ENCODE assay signal across 1 cellular context in genomic region chr10:110567201-110568054, GRCh38.
A peak's percentile ranks its signal among the peaks of the same experiment; 100 is the strongest.
TF ChIP-seq lines count a peak whose summit lies in the region.

SMC3 (plus strand) TSS chr10:110567695; CDS start chr10:110567817, 122 bp downstream.

TF ChIP-seq in HepG2, 621 proteins besides CTCF, POLR2A, EP300 and RAD21 (continued from another document and continues in another):
- TF ChIP-seq GABPA (IDR thresholded peaks at IDR 0.05; ENCODE audit: low read depth, low read length): no peak
- peak; percentile 6; the same call in 1 of the 2 replicates for TF ChIP-seq GABPA (CRISPR knock-in tag; IDR thresholded peaks at IDR 0.05; ENCODE audit: low read depth)
- 0 out of 2 replicates have a peak, but pooled peaks have one; percentile 2 for TF ChIP-seq AHR (CRISPR knock-in tag; IDR thresholded peaks at IDR 0.05)
- TF ChIP-seq ZFP1 (CRISPR knock-in tag; IDR thresholded peaks at IDR 0.05): no peak
- no peak for TF ChIP-seq NONO (IDR thresholded peaks at IDR 0.05)
- TF ChIP-seq NONO (CRISPR knock-in tag; conservative IDR thresholded peaks at IDR 0.05): peak; percentile 76; the same call in 1 of the 2 replicates
- TF ChIP-seq PHF20 (CRISPR knock-in tag; IDR thresholded peaks at IDR 0.05): peak; percentile 46
- TF ChIP-seq TARDBP (CRISPR knock-in tag; IDR thresholded peaks at IDR 0.05): peak; percentile 69; the same call in 1 of the 2 replicates
- TF ChIP-seq MEIS2 (CRISPR knock-in tag; IDR thresholded peaks at IDR 0.05): peak; percentile 57
- peak in 1 of 2 experiments; percentile 81; a peak in 2 of 4 replicates for TF ChIP-seq ATF4 (CRISPR knock-in tag; IDR thresholded peaks at IDR 0.05)
- TF ChIP-seq WIZ (CRISPR knock-in tag; IDR thresholded peaks at IDR 0.05): no peak
- TF ChIP-seq ATF3 (CRISPR knock-in tag; IDR thresholded peaks at IDR 0.05): 0 out of 2 replicates have a peak, but pooled peaks have one; percentile 36
- peak; percentile 47; the same call in 1 of the 2 replicates for TF ChIP-seq RARA (CRISPR knock-in tag; IDR thresholded peaks at IDR 0.05)
- TF ChIP-seq CREB3 (CRISPR knock-in tag; IDR thresholded peaks at IDR 0.05): peak; percentile 68; the same call in 1 of the 2 replicates
- TF ChIP-seq MXD3 (CRISPR knock-in tag; IDR thresholded peaks at IDR 0.05): peak; percentile 87; the same call in 1 of the 2 replicates
- TF ChIP-seq PRMT3 (CRISPR knock-in tag; IDR thresholded peaks at IDR 0.05; ENCODE audit: borderline replicate concordance, low read depth): peak; percentile 94
- TF ChIP-seq ZNF570 (CRISPR knock-in tag; IDR thresholded peaks at IDR 0.05; ENCODE audit: borderline replicate concordance): no peak
- TF ChIP-seq SIX1 (CRISPR knock-in tag; IDR thresholded peaks at IDR 0.05; ENCODE audit: borderline replicate concordance): 0 out of 2 replicates have a peak, but pooled peaks have one; percentile 20
- TF ChIP-seq ZBTB43 (CRISPR knock-in tag; conservative IDR thresholded peaks at IDR 0.05): peak; percentile 83; the same call in 1 of the 2 replicates
- TF ChIP-seq ATF2 (CRISPR knock-in tag; IDR thresholded peaks at IDR 0.05): peak; percentile 51; the same call in 1 of the 2 replicates
- TF ChIP-seq ZNF674 (CRISPR knock-in tag; IDR thresholded peaks at IDR 0.05; ENCODE audit: low read depth): no peak
- peak; percentile 67; the same call in 1 of the 2 replicates for TF ChIP-seq RXRA (CRISPR knock-in tag; IDR thresholded peaks at IDR 0.05)
- peak; percentile 67 for TF ChIP-seq SPEN (CRISPR knock-in tag; IDR thresholded peaks at IDR 0.05; ENCODE audit: low read depth)
- TF ChIP-seq ZNF776 (CRISPR knock-in tag; IDR thresholded peaks at IDR 0.05): peak; percentile 30; the same call in 1 of the 2 replicates
- TF ChIP-seq HMGXB4 (CRISPR knock-in tag; IDR thresholded peaks at IDR 0.05; ENCODE audit: borderline replicate concordance in 1 of 2, low read depth in 1 of 2): peak; percentile 49 to 54
- peak; percentile 79; the same call in 1 of the 2 replicates for TF ChIP-seq ZIK1 (CRISPR knock-in tag; IDR thresholded peaks at IDR 0.05; ENCODE audit: borderline replicate concordance, low read depth)
- peak; percentile 98 for TF ChIP-seq HOXA3 (CRISPR knock-in tag; IDR thresholded peaks at IDR 0.05)
- peak; percentile 100 for TF ChIP-seq CCDC6 (CRISPR knock-in tag; IDR thresholded peaks at IDR 0.05)
- peak; percentile 72 for TF ChIP-seq NFRKB (IDR thresholded peaks at IDR 0.05)
- peak; percentile 67 for TF ChIP-seq POLR2AphosphoS5 (IDR thresholded peaks at IDR 0.05; ENCODE audit: low read depth, low read length)
- no peak for TF ChIP-seq NFATC3 (CRISPR knock-in tag; IDR thresholded peaks at IDR 0.05)
- peak; percentile 84 for TF ChIP-seq ZNF605 (CRISPR knock-in tag; IDR thresholded peaks at IDR 0.05)
- TF ChIP-seq HOXA5 (CRISPR knock-in tag; IDR thresholded peaks at IDR 0.05): peak; percentile 89
- no peak for TF ChIP-seq REXO4 (CRISPR knock-in tag; IDR thresholded peaks at IDR 0.05; ENCODE audit: borderline replicate concordance)
- TF ChIP-seq IRF2 (CRISPR knock-in tag; IDR thresholded peaks at IDR 0.05): peak; percentile 73
- peak; percentile 91 for TF ChIP-seq SAP130 (CRISPR knock-in tag; IDR thresholded peaks at IDR 0.05; ENCODE audit: low read depth)
- no peak for TF ChIP-seq ZNF337 (CRISPR knock-in tag; IDR thresholded peaks at IDR 0.05; ENCODE audit: borderline replicate concordance, low read depth)
- 0 out of 2 replicates have a peak, but pooled peaks have one; percentile 13 for TF ChIP-seq ARHGAP35 (CRISPR knock-in tag; IDR thresholded peaks at IDR 0.05; ENCODE audit: borderline replicate concordance)
- TF ChIP-seq SP5 (CRISPR knock-in tag; IDR thresholded peaks at IDR 0.05; ENCODE audit: borderline replicate concordance, low read depth): peak; percentile 67; the same call in 1 of the 2 replicates
- TF ChIP-seq YY1 (IDR thresholded peaks at IDR 0.05; ENCODE audit: insufficient read depth, insufficient replicate concordance, low read depth, low read length): peak; percentile 95
- TF ChIP-seq ZNF557 (CRISPR knock-in tag; IDR thresholded peaks at IDR 0.05): peak; percentile 93; the same call in 1 of the 2 replicates
- 0 out of 2 replicates have a peak, but pooled peaks have one; percentile 34 for TF ChIP-seq ZNF616 (CRISPR knock-in tag; IDR thresholded peaks at IDR 0.05; ENCODE audit: low read depth)
- peak; percentile 72; the same call in 1 of the 2 replicates for TF ChIP-seq GLI4 (CRISPR knock-in tag; IDR thresholded peaks at IDR 0.05; ENCODE audit: borderline replicate concordance)
- TF ChIP-seq DPF2 (CRISPR knock-in tag; IDR thresholded peaks at IDR 0.05; ENCODE audit: borderline replicate concordance, low read depth): peak; percentile 26; the same call in 1 of the 2 replicates
- peak; percentile 66 for TF ChIP-seq SOX5 (CRISPR knock-in tag; IDR thresholded peaks at IDR 0.05; ENCODE audit: borderline replicate concordance)
- TF ChIP-seq TBX2 (CRISPR knock-in tag; IDR thresholded peaks at IDR 0.05; ENCODE audit: borderline replicate concordance): peak; percentile 30; the same call in 1 of the 2 replicates
- TF ChIP-seq SMAD9 (CRISPR knock-in tag; IDR thresholded peaks at IDR 0.05): 0 out of 2 replicates have a peak, but pooled peaks have one; percentile 53
- peak; percentile 93 for TF ChIP-seq ERF (CRISPR knock-in tag; IDR thresholded peaks at IDR 0.05)
- TF ChIP-seq TFE3 (CRISPR knock-in tag; IDR thresholded peaks at IDR 0.05): peak; percentile 81; the same call in 1 of the 2 replicates
- TF ChIP-seq NFKB2 (CRISPR knock-in tag; IDR thresholded peaks at IDR 0.05; ENCODE audit: borderline replicate concordance): peak; percentile 92; the same call in 1 of the 2 replicates
- no peak for TF ChIP-seq ZNF572 (CRISPR knock-in tag; IDR thresholded peaks at IDR 0.05)
- TF ChIP-seq RFX1 (IDR thresholded peaks at IDR 0.05): peak; percentile 75
- peak; percentile 73; the same call in 1 of the 2 replicates for TF ChIP-seq ISX (CRISPR knock-in tag; conservative IDR thresholded peaks at IDR 0.05)
- peak; percentile 97 for TF ChIP-seq SMYD3 (CRISPR knock-in tag; IDR thresholded peaks at IDR 0.05)
- TF ChIP-seq ZNF263 (CRISPR knock-in tag; IDR thresholded peaks at IDR 0.05): peak; percentile 61; the same call in 1 of the 2 replicates
- TF ChIP-seq ARNT2 (CRISPR knock-in tag; IDR thresholded peaks at IDR 0.05; ENCODE audit: low read depth): peak; percentile 96
- no peak for TF ChIP-seq ZNF280B (CRISPR knock-in tag; IDR thresholded peaks at IDR 0.05; ENCODE audit: borderline replicate concordance)
- 0 out of 2 replicates have a peak, but pooled peaks have one; percentile 26 for TF ChIP-seq ZBTB37 (CRISPR knock-in tag; IDR thresholded peaks at IDR 0.05)
- peak; percentile 81; the same call in 1 of the 2 replicates for TF ChIP-seq KLF12 (CRISPR knock-in tag; IDR thresholded peaks at IDR 0.05; ENCODE audit: borderline replicate concordance)
